8 cellular contexts compared by ENCODE assay signal in the genomic region with DNA sequence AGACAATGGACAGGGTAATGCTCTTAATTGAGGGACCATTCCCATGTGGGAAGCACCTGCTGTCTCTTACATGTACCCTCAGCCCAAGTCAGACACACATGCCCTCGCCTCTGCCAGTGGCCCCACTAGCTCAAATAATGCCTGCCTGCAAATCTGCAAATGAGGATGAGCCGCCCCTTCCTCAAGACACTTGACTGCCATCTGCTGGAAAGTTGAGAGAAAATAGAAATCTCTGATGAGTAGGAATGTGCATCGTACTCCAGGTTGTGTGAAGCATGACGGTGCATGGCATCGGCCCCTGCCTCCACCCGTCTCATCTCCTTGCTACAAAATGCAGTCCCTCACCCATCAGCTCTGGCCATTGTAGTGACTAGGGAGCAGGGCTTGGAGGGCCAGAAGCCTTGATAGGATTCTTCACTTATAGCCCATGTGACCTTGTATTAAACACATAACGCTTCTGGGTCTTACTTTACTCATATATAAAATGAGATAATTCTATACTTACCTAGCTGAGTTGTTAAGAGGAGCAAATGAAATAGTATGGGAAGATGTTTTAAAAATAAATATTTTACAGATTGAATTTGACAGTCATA. TPM values are rescaled to one million over a fixed set of nuclear protein-coding genes. Genes with fewer than 3 reads are reported as not detected.
DNase-seq lines count a peak whose midpoint lies in the region; ATAC-seq, FAIRE-seq and TF ChIP-seq lines count a peak whose summit lies in the region.

No MANE protein-coding gene starts in this region.

- ATAC-seq in A549 = peak; percentile 35 to 76; a peak in 3 of 6 replicates
- ATAC-seq in activated T-cell treated with anti-CD3 and anti-CD28 coated beads, Interleukin-2, amount 50 U/mL, for 72 hours (replicated peaks in 1 of 2) = peak; percentile 44 to 56

- H3K27ac Mint-ChIP-seq in activated T-cell treated with anti-CD3 and anti-CD28 coated beads, Interleukin-2, amount 50 U/mL, for 72 hours = no peak overlapping the region
- H3K27ac Mint-ChIP-seq in activated T-helper 1 cell treated with anti-CD3 and anti-CD28 coated beads, Interleukin-12 subunit alpha, Interleukin-12 subunit beta, Interleukin-2, Interleukin-4 antibody, amounts not matched to agents 30 ng/mL and 10 ng/mL and 1 ng/mL, durations not matched to agents 14 hours and 24 hours and 36 hours = no peak overlapping the region

- TF ChIP-seq POLR2A in A549 (IDR thresholded peaks at IDR 0.05; ENCODE audit: low read length) (no peak), esophagus squamous epithelium (IDR thresholded peaks at IDR 0.05) (no peak)

- no peak overlapping the region for H3K27ac ChIP-seq in A549
- H3K27ac ChIP-seq in esophagus squamous epithelium = no peak overlapping the region

- no peak overlapping the region for H3K4me2 ChIP-seq in A549

- TF ChIP-seq EP300 in A549 (IDR thresholded peaks at IDR 0.05) = no peak

- 17% methylated on average over 7 of the region's 7 CpGs for WGBS in A549 (ENCODE audit: missing lambda C conversion rate)
- WGBS in esophagus squamous epithelium, 2 donors = 12 to 19% methylated on average over 5 to 7 of the region's 7 CpGs

- intact Hi-C loops in esophagus squamous epithelium (cut with DNase I) = no loop called here
- intact Hi-C loops in activated T-helper 1 cell treated with anti-CD3 and anti-CD28 coated beads, Interleukin-12 subunit alpha, Interleukin-12 subunit beta, Interleukin-2, Interleukin-4 antibody, amounts not matched to agents 30 ng/mL and 10 ng/mL and 1 ng/mL, durations not matched to agents 14 hours and 24 hours and 36 hours (cut with micrococcal nuclease) = loop anchor here (1.0 to 10.0 kb wide), 4 partner anchors 135 to 749 kb away; partner anchors contain the start of genes EXOG, RPSA and XYLB

- no peaks in the 10 kb centered on the region for H3K4me1 ChIP-seq in A549
- H3K4me1 ChIP-seq in esophagus squamous epithelium = peaks cover 0 to 5% (median 0%) of the 10 kb centered on the region in 3 donors

- peaks cover 0 to 1% of the 10 kb centered on the region in 2 donors for H3K36me3 Mint-ChIP-seq in activated T-cell treated with anti-CD3 and anti-CD28 coated beads, Interleukin-2, amount 50 U/mL, for 72 hours (ENCODE audit: insufficient read depth in 2 of 2)
- H3K36me3 Mint-ChIP-seq in activated T-helper 1 cell treated with anti-CD3 and anti-CD28 coated beads, Interleukin-12 subunit alpha, Interleukin-12 subunit beta, Interleukin-2, Interleukin-4 antibody, amounts not matched to agents 30 ng/mL and 10 ng/mL and 1 ng/mL, durations not matched to agents 14 hours and 24 hours and 36 hours (ENCODE audit: low read depth) = no peaks in the 10 kb centered on the region

- peak; percentile 57 to 59 for TF ChIP-seq RAD21 in A549 (conservative IDR thresholded peaks at IDR 0.05 in 1 of 2, IDR thresholded peaks at IDR 0.05 in 1 of 2)

- POLR2A ChIA-PET in A549 (lab: Yijun Ruan, JAX) = no interaction called here
- POLR2A ChIA-PET in GM10248 (lab: Yijun Ruan, JAX) = no interaction called here

- H3K4me3 ChIP-seq in A549 (no peak overlapping the region), esophagus squamous epithelium (no peak overlapping the region)

- peaks cover 46% of the 10 kb centered on the region for H3K27me3 Mint-ChIP-seq in activated T-cell treated with anti-CD3 and anti-CD28 coated beads, Interleukin-2, amount 50 U/mL, for 72 hours (ENCODE audit: low read depth)
- H3K27me3 Mint-ChIP-seq in activated T-helper 1 cell treated with anti-CD3 and anti-CD28 coated beads, Interleukin-12 subunit alpha, Interleukin-12 subunit beta, Interleukin-2, Interleukin-4 antibody, amounts not matched to agents 30 ng/mL and 10 ng/mL and 1 ng/mL, durations not matched to agents 14 hours and 24 hours and 36 hours (ENCODE audit: insufficient read depth) = peaks cover 36% of the 10 kb centered on the region

- H3K9me3 Mint-ChIP-seq in activated T-cell treated with anti-CD3 and anti-CD28 coated beads, Interleukin-2, amount 50 U/mL, for 72 hours = no peaks in the 10 kb centered on the region
- no peaks in the 10 kb centered on the region for H3K9me3 Mint-ChIP-seq in activated T-helper 1 cell treated with anti-CD3 and anti-CD28 coated beads, Interleukin-12 subunit alpha, Interleukin-12 subunit beta, Interleukin-2, Interleukin-4 antibody, amounts not matched to agents 30 ng/mL and 10 ng/mL and 1 ng/mL, durations not matched to agents 14 hours and 24 hours and 36 hours

- H3K9me3 ChIP-seq in A549 (no peaks in the 10 kb centered on the region), esophagus squamous epithelium (no peaks in the 10 kb centered on the region)

- H3K27me3 ChIP-seq in esophagus squamous epithelium = peaks cover 0 to 97% (median 0%) of the 10 kb centered on the region in 4 donors

- H3K36me3 ChIP-seq in esophagus squamous epithelium = no peaks in the 10 kb centered on the region

- no peak for FAIRE-seq in A549 (lab: Jason Lieb, UNC)
- FAIRE-seq in GM19239 (lab: Jason Lieb, UNC) = no peak

- peak in 1 of 2 experiments; percentile 64 for DNase-seq in A549 (ENCODE audit: low read depth in 1 of 2, low spot score in 1 of 2)
- DNase-seq in GM10248 (ENCODE audit: extremely low spot score) = peak; percentile 31
- DNase-seq in NCI-H2171 (lab: John Stamatoyannopoulos, UW) = peak; percentile 14
- DNase-seq in activated T-cell treated with anti-CD3 and anti-CD28 coated beads, Interleukin-2, amount 50 U/mL, for 72 hours = peak in 1 of 2 donors; percentile 19
- peak; percentile 90 for DNase-seq in left kidney (ENCODE audit: low read depth, low spot score)
- no peak for DNase-seq in GM19239 (ENCODE audit: insufficient read length, low spot score)
- DNase-seq in esophagus squamous epithelium (lab: John Stamatoyannopoulos, UW) = no peak
- no peak for DNase-seq in activated T-helper 1 cell treated with anti-CD3 and anti-CD28 coated beads, Interleukin-12 subunit alpha, Interleukin-12 subunit beta, Interleukin-2, Interleukin-4 antibody, amounts not matched to agents 30 ng/mL and 10 ng/mL and 1 ng/mL, durations not matched to agents 14 hours and 24 hours and 36 hours (ENCODE audit: low spot score)

- H3K4me1 Mint-ChIP-seq in activated T-cell treated with anti-CD3 and anti-CD28 coated beads, Interleukin-2, amount 50 U/mL, for 72 hours (ENCODE audit: low read depth) = peaks cover 12% of the 10 kb centered on the region
- peaks cover 7% of the 10 kb centered on the region for H3K4me1 Mint-ChIP-seq in activated T-helper 1 cell treated with anti-CD3 and anti-CD28 coated beads, Interleukin-12 subunit alpha, Interleukin-12 subunit beta, Interleukin-2, Interleukin-4 antibody, amounts not matched to agents 30 ng/mL and 10 ng/mL and 1 ng/mL, durations not matched to agents 14 hours and 24 hours and 36 hours (ENCODE audit: low read depth)

- H3K4me3 Mint-ChIP-seq in activated T-cell treated with anti-CD3 and anti-CD28 coated beads, Interleukin-2, amount 50 U/mL, for 72 hours = no peak overlapping the region
- H3K4me3 Mint-ChIP-seq in activated T-helper 1 cell treated with anti-CD3 and anti-CD28 coated beads, Interleukin-12 subunit alpha, Interleukin-12 subunit beta, Interleukin-2, Interleukin-4 antibody, amounts not matched to agents 30 ng/mL and 10 ng/mL and 1 ng/mL, durations not matched to agents 14 hours and 24 hours and 36 hours = no peak overlapping the region

- CTCF ChIA-PET in A549 (lab: Yijun Ruan, JAX) (interaction anchor here (0.6 to 5.7 kb wide), 20 partner anchors 9 to 309 kb away, joined by 3 to 47 read pairs (median 4); partner anchors contain the start of genes EXOG and XYLB), GM10248 (lab: Yijun Ruan, JAX) (interaction anchor here (0.6 to 4.1 kb wide), 13 partner anchors 8 to 783 kb away, joined by 3 to 36 read pairs (median 3); partner anchors contain the start of gene EXOG)

- TF ChIP-seq CTCF in A549 (IDR thresholded peaks at IDR 0.05) (peak; percentile 63; the same call in 2 of the 3 replicates), GM10248 (IDR thresholded peaks at IDR 0.05; ENCODE audit: control extremely low read depth, extremely low read depth, low read depth, missing control alignments) (peak; percentile 42), esophagus squamous epithelium (IDR thresholded peaks at IDR 0.05) (peak in 3 of 6 experiments; percentile 15 to 37 (median 29))

TF ChIP-seq in A549, 52 proteins besides CTCF, POLR2A, EP300 and RAD21:
- no peak for TF ChIP-seq CHD2 (IDR thresholded peaks at IDR 0.05; ENCODE audit: low read length, partially characterized antibody)
- TF ChIP-seq SMC3 (IDR thresholded peaks at IDR 0.05) = peak; percentile 35; the same call in 1 of the 3 replicates
- peak; percentile 57 for TF ChIP-seq MAFK (IDR thresholded peaks at IDR 0.05; ENCODE audit: partially characterized antibody)
- TF ChIP-seq HOXA7 (CRISPR knock-in tag; IDR thresholded peaks at IDR 0.05) = no peak

RNA-seq across cellular contexts. Expression of gene SCN5A, which starts 6.3 kb away (rescaled TPM):
- polyA plus RNA-seq in A549 (2011; rRNA removed) = 0.19 and 0.26 TPM in 2 replicates
- 0.26 and 0.34 TPM in 2 replicates for polyA plus RNA-seq in A549 (2012; cell fraction: cytosol; rRNA removed)
- 0.12 and 0.38 TPM in 2 replicates for polyA plus RNA-seq in A549 (2012; cell fraction: nucleus; rRNA removed)
- polyA plus RNA-seq in A549 (2017; fragmentation: RNase III; extraction: RNeasy Plus Mini Kit Qiagen cat#74134 plus additional on column Dnase treatment) = 0.09 to 0.16 TPM (median 0.13 TPM) in 3 replicates
- polyA minus RNA-seq in A549 (2011; rRNA and poly(A)+ RNA removed) = 0.24 and 0.45 TPM in 2 replicates
- under 1 TPM in 1 of 2 donors, not detected in 1; 0.05 TPM for total RNA-seq in activated T-cell treated with anti-CD3 and anti-CD28 coated beads, Interleukin-2, amount 50 U/mL, for 72 hours
- under 1 TPM in 3 of 4 donors, not detected in 1; 0.09 to 0.38 (median 0.18) TPM for total RNA-seq in esophagus squamous epithelium
- not detected in 2 replicates for total RNA-seq in activated T-helper 1 cell treated with anti-CD3 and anti-CD28 coated beads, Interleukin-12 subunit alpha, Interleukin-12 subunit beta, Interleukin-2, Interleukin-4 antibody, amounts not matched to agents 30 ng/mL and 10 ng/mL and 1 ng/mL, durations not matched to agents 14 hours and 24 hours and 36 hours

Comparison
In these comparisons a context has a peak if more than half of its experiments do, and no peak if none do; other contexts are left out.
1. DNase-seq: peak in GM10248 (single experiment), NCI-H2171 (single experiment) and left kidney (single experiment); none in GM19239 (single experiment), esophagus squamous epithelium (single experiment) and activated T-helper 1 cell treated with anti-CD3 and anti-CD28 coated beads, Interleukin-12 subunit alpha, Interleukin-12 subunit beta, Interleukin-2, Interleukin-4 antibody, amounts not matched to agents 30 ng/mL and 10 ng/mL and 1 ng/mL, durations not matched to agents 14 hours and 24 hours and 36 hours (single experiment).